ENCODE assay signal across 8 cellular contexts in the genomic region with DNA sequence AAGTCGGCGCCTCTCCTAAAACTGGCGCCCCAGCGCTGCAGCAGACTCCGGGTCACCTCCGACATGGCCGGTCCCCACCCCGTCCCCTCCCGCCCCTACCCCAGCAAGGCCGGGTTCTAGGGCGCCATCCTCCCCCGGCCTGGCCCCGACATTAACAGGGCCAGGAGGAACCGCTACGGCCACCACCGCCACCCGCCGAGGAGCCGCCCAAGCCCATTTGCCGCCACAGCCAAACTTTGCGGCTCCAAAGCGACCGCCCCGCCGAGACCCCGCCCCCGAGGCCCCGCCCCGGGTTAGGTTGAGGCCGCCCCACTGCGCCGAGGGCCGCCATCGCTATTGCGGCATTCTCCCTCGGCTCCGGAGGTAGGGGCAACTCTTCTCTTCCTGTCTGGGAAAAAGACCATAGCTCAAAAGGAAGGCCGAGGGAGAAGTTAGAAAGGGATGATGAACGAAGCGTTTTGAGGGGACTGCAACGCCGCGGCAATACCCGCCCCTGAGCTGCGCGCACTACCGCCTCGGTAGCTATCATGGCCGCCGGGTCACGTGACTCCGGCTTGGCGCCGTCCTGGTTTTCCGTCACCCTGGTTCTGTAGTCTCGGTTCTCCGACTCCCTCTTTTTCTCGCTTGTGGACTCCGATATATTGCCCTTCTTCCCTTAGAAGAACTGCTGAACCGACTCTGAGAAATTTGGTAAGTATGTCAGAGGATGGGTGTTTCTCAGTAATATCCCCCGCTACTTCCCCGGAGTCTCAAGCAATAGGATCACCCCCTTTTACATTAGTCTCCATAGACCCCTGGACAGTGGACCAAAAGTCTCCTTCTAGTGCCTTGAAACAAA. TPM values are rescaled to one million over a fixed set of nuclear protein-coding genes. Genes with fewer than 3 reads are reported as not detected.
A peak's percentile ranks its signal among the peaks of the same experiment; 100 is the strongest.
DNase-seq lines count a peak whose midpoint lies in the region; ATAC-seq and TF ChIP-seq lines count a peak whose summit lies in the region.

TSS of gene AIDA (minus strand) at position 239 of the 838 bp plus-strand sequence. CDS start at position 65, 174 bp downstream.
TSS of gene BROX (plus strand) at position 312 of the 838 bp plus-strand sequence. CDS start 3,136 bp downstream, outside the sequence.

- H3K36me3 Mint-ChIP-seq in activated CD4-positive, alpha-beta T cell treated with anti-CD3 and anti-CD28 coated beads, Interleukin-2, amount 10 ng/mL, durations not matched to agents 24 days and 14 days (ENCODE audit: low read depth): peaks cover 33% of the 10 kb centered on the region

- H3K36me3 ChIP-seq in BLaER1: peaks cover 23% of the 10 kb centered on the region
- H3K36me3 ChIP-seq in colonic mucosa: peaks cover under 1% of the 10 kb centered on the region

- H3K4me1 Mint-ChIP-seq in activated CD4-positive, alpha-beta T cell treated with anti-CD3 and anti-CD28 coated beads, Interleukin-2, amount 10 ng/mL, durations not matched to agents 24 days and 14 days: peaks cover 37% of the 10 kb centered on the region

- 0 out of 2 replicates have a peak, but pooled peaks cover 5% of the 10 kb centered on the region for H4K20me1 ChIP-seq in BLaER1

- H3K27ac Mint-ChIP-seq in activated CD4-positive, alpha-beta T cell treated with anti-CD3 and anti-CD28 coated beads, Interleukin-2, amount 10 ng/mL, durations not matched to agents 24 days and 14 days: peak within 1 kb of the TSS; percentile 94

- ATAC-seq in GM19351 (IDR thresholded peaks at IDR 0.05; ENCODE audit: unreplicated experiment) (peak; percentile 79), HG03520 (IDR thresholded peaks at IDR 0.05; ENCODE audit: unreplicated experiment) (peak; percentile 75)

- no peaks in the 10 kb centered on the region for H3K9me3 Mint-ChIP-seq in activated CD4-positive, alpha-beta T cell treated with anti-CD3 and anti-CD28 coated beads, Interleukin-2, amount 10 ng/mL, durations not matched to agents 24 days and 14 days

- H3K4me3 ChIP-seq in BLaER1 (peak within 1 kb of the TSS; percentile 97), colonic mucosa (peak within 1 kb of the TSS; percentile 63)

- peak within 1 kb of the TSS; percentile 86 for H3K4me2 ChIP-seq in BLaER1

- H3K27me3 Mint-ChIP-seq in activated CD4-positive, alpha-beta T cell treated with anti-CD3 and anti-CD28 coated beads, Interleukin-2, amount 10 ng/mL, durations not matched to agents 24 days and 14 days: no peaks in the 10 kb centered on the region

- H3K4me3 Mint-ChIP-seq in activated CD4-positive, alpha-beta T cell treated with anti-CD3 and anti-CD28 coated beads, Interleukin-2, amount 10 ng/mL, durations not matched to agents 24 days and 14 days: peak within 1 kb of the TSS; percentile 99

- H3K9me3 ChIP-seq in BLaER1: no peaks in the 10 kb centered on the region
- H3K9me3 ChIP-seq in colonic mucosa: no peaks in the 10 kb centered on the region

- peaks cover 26% of the 10 kb centered on the region for H3K4me1 ChIP-seq in BLaER1
- no peaks in the 10 kb centered on the region for H3K4me1 ChIP-seq in colonic mucosa

- H3K27ac ChIP-seq in BLaER1 (peak within 1 kb of the TSS; percentile 99), colonic mucosa (peak within 1 kb of the TSS; percentile 98)

- DNase-seq in NCI-H526 treated with DMSO at 0.1 percent for 48 hours (lab: John Stamatoyannopoulos, UW) (peak; percentile 69), colonic mucosa (peak; percentile 97), left kidney (ENCODE audit: low read depth, low spot score) (peak; percentile 96)
- DNase-seq in activated CD4-positive, alpha-beta T cell treated with anti-CD3 and anti-CD28 coated beads, Interleukin-2, amount 10 ng/mL, durations not matched to agents 24 days and 14 days: peak; percentile 99
- peak; percentile 98 for DNase-seq in stimulated activated CD4-positive, alpha-beta T cell treated with anti-CD3 and anti-CD28 coated beads, Interleukin-2, amount 100 ng/mL, for 24 hours

- peak within 1 kb of the TSS; percentile 99 for H3K9ac ChIP-seq in BLaER1
- H3K9ac ChIP-seq in colonic mucosa (ENCODE audit: low read depth in 2 of 2, low read length in 2 of 2): peak within 1 kb of the TSS; percentile 84 to 97

- H3K27me3 ChIP-seq in BLaER1: no peaks in the 10 kb centered on the region
- no peaks in the 10 kb centered on the region for H3K27me3 ChIP-seq in colonic mucosa

- no peak for TF ChIP-seq CTCF in colonic mucosa (IDR thresholded peaks at IDR 0.05)

- intact Hi-C loops in activated CD4-positive, alpha-beta T cell treated with anti-CD3 and anti-CD28 coated beads, Interleukin-2, amount 10 ng/mL, durations not matched to agents 24 days and 14 days (cut with micrococcal nuclease): loop anchor here (1.0 to 10.0 kb wide), 8 partner anchors 60 to 1135 kb away; partner anchors contain the start of genes CAPN2, TAF1A and TP53BP2
- intact Hi-C loops in colonic mucosa (cut with DNase I): loop anchor here (5.0 kb wide), 1 partner anchor 60 kb away; no protein-coding TSS in a partner anchor

RNA-seq across cellular contexts. Expression of gene AIDA, which starts in this region (rescaled TPM):
- 38.1 and 40.5 TPM in 2 replicates for total RNA-seq in activated CD4-positive, alpha-beta T cell treated with anti-CD3 and anti-CD28 coated beads, Interleukin-2, amount 10 ng/mL, durations not matched to agents 24 days and 14 days
- 10 to 100 TPM; 36.0 to 44.1 TPM for total RNA-seq in colonic mucosa

RNA-seq across cellular contexts. Expression of gene BROX, which starts in this region (rescaled TPM):
- total RNA-seq in activated CD4-positive, alpha-beta T cell treated with anti-CD3 and anti-CD28 coated beads, Interleukin-2, amount 10 ng/mL, durations not matched to agents 24 days and 14 days: 35.4 and 36.4 TPM in 2 replicates
- 10 to 100 TPM; 56.8 to 79.8 TPM for total RNA-seq in colonic mucosa

Comparison
In these comparisons a context has a peak if more than half of its experiments do, and no peak if none do; other contexts are left out.
1. Peak in every context shown above with its lines: DNase-seq, ATAC-seq, H3K4me3 ChIP-seq and H3K27ac ChIP-seq.